In genomic region chr2:91462292-91462691, GRCh38 we compare ENCODE assay signal across 6 cellular contexts.
DNase-seq lines count a peak whose midpoint lies in the region; FAIRE-seq and TF ChIP-seq lines count a peak whose summit lies in the region.
"Not testable (repeated sequence)": the region's sequence is repeated elsewhere in the genome, so short reads cannot be mapped to it uniquely, and the experiment has no call there.

No MANE protein-coding gene starts in this region.

- not testable (repeated sequence) for H3K27ac ChIP-seq in esophagus muscularis mucosa (replicated peaks in 1 of 4); right atrium auricular region; kidney (ENCODE audit: low read depth in 2 of 2, low read length in 2 of 2); tibial artery

- whole genome bisulfite sequencing in esophagus muscularis mucosa: 78% methylated on average over 9 of the region's 9 CpGs

- not testable (repeated sequence) for H3K36me3 ChIP-seq in esophagus muscularis mucosa; right atrium auricular region; kidney (ENCODE audit: control insufficient read depth in 1 of 2, insufficient read depth in 2 of 2, low read length in 2 of 2); tibial artery

- H3K4me1 ChIP-seq in esophagus muscularis mucosa; right atrium auricular region; kidney (ENCODE audit: control insufficient read depth in 1 of 2, insufficient read depth in 1 of 2, low read depth in 1 of 2, low read length in 2 of 2); tibial artery: not testable (repeated sequence)

- H3K9ac ChIP-seq in kidney (ENCODE audit: low read length in 2 of 2): not testable (repeated sequence)

- FAIRE-seq in kidney (lab: Jason Lieb, UNC): not testable (repeated sequence)

- not testable (repeated sequence) for TF ChIP-seq EP300 in esophagus muscularis mucosa (IDR thresholded peaks at IDR 0.05)

- not testable (repeated sequence) for H3K9me3 ChIP-seq in esophagus muscularis mucosa; right atrium auricular region; kidney (ENCODE audit: control insufficient read depth in 1 of 2, low read length in 2 of 2); tibial artery

- TF ChIP-seq POLR2A in esophagus muscularis mucosa (IDR thresholded peaks at IDR 0.05; ENCODE audit: low read depth): not testable (repeated sequence)

- not testable (repeated sequence) for H3K4me3 ChIP-seq in esophagus muscularis mucosa; right atrium auricular region; kidney (ENCODE audit: low read length in 2 of 2); tibial artery

- intact Hi-C loops in esophagus muscularis mucosa (cut with DNase I); kidney (cut with DNase I); posterior vena cava (cut with DNase I); tibial artery (cut with DNase I; ENCODE audit: low total_unique reads): not testable (repeated sequence)

- DNase-seq in activated naive CD4-positive, alpha-beta T cell treated with anti-CD3 and anti-CD28 coated beads, Interleukin-2, amount 50 U/mL, for 16 hours: peak; percentile 9
- peak; percentile 42 for DNase-seq in esophagus muscularis mucosa (ENCODE audit: extremely low spot score)
- DNase-seq in right atrium auricular region (ENCODE audit: low spot score): peak; percentile 23
- DNase-seq in kidney: peak; percentile 75
- DNase-seq in posterior vena cava (ENCODE audit: low spot score): peak; percentile 66
- DNase-seq in tibial artery: peak; percentile 18 to 51

- TF ChIP-seq CTCF in esophagus muscularis mucosa (IDR thresholded peaks at IDR 0.05); right atrium auricular region (IDR thresholded peaks at IDR 0.05); kidney (IDR thresholded peaks at IDR 0.05; ENCODE audit: borderline replicate concordance, extremely low read depth, insufficient read depth); tibial artery (IDR thresholded peaks at IDR 0.05): not testable (repeated sequence)

- peaks cover 0 to 18% (median 0%) of the 10 kb centered on the region in 4 donors for H3K27me3 ChIP-seq in esophagus muscularis mucosa
- not testable (repeated sequence) for H3K27me3 ChIP-seq in right atrium auricular region, tibial artery

Comparison
In these comparisons a context has a peak if more than half of its experiments do, and no peak if none do; other contexts are left out.
1. DNase-seq: peak in every context shown above with its lines; median percentile 75 in kidney; 66 in posterior vena cava; 42 in esophagus muscularis mucosa; 34 in tibial artery; 23 in right atrium auricular region; 9 in activated naive CD4-positive, alpha-beta T cell treated with anti-CD3 and anti-CD28 coated beads, Interleukin-2, amount 50 U/mL, for 16 hours.